ENCODE assay signal across 15 cellular contexts in genomic region chr20:45967551-45968080, GRCh38. TPM values are rescaled to one million over a fixed set of nuclear protein-coding genes. Genes with fewer than 3 reads are reported as not detected.
"Had no signal": no experiment of that assay in that cellular context is flagged by ENCODE, and none has a peak within 500 bp of the region (broad histone marks: within the 10 kb centered on the region; RNA-seq: fewer than 3 reads in every experiment).

No MANE protein-coding gene starts in this region.

- H3K27ac ChIP-seq: tibial nerve had no signal

- DNase-seq: activated CD4-positive, alpha-beta T cell treated with anti-CD3 and anti-CD28 coated beads for 4 hours; activated CD8-positive, alpha-beta memory T cell treated with anti-CD3 and anti-CD28 coated beads, Interleukin-2, amount 50 U/mL, for 48 hours; activated CD8-positive, alpha-beta T cell treated with anti-CD3 and anti-CD28 coated beads, Interleukin-2, amount 10 ng/mL, durations not matched to agents 7 days and 5 days; activated naive CD4-positive, alpha-beta T cell treated with Interleukin-2 at 50 U/mL for 16 hours; activated naive CD8-positive, alpha-beta T cell treated with anti-CD3 and anti-CD28 coated beads, Interleukin-2, amount 50 U/mL, for 24 hours; central memory CD4-positive, alpha-beta T cell; dermis blood vessel endothelial cell; hypothalamus; T1000 had no signal

- H3K27me3 ChIP-seq: tibial nerve had no signal

- H3K27me3 Mint-ChIP-seq: memory B cell; stimulated activated memory B cell treated with anti-CD40 and anti-IgM and Interleukin-4, amounts not matched to agents 10 μg/mL and 1 μg/mL and 100 μg/mL, for 72 hours had no signal

- ATAC-seq: activated CD8-positive, alpha-beta T cell treated with anti-CD3 and anti-CD28 coated beads, Interleukin-2, amount 10 ng/mL, durations not matched to agents 7 days and 5 days; activated naive CD8-positive, alpha-beta T cell treated with anti-CD3 and anti-CD28 coated beads, Interleukin-2, amount 50 U/mL, for 24 hours; stimulated activated memory B cell treated with anti-CD40 and anti-IgM and Interleukin-4, amounts not matched to agents 10 μg/mL and 1 μg/mL and 100 μg/mL, for 72 hours had no signal

- H3K4me3 Mint-ChIP-seq: activated CD8-positive, alpha-beta T cell treated with anti-CD3 and anti-CD28 coated beads, Interleukin-2, amount 10 ng/mL, durations not matched to agents 7 days and 5 days; activated naive CD8-positive, alpha-beta T cell treated with anti-CD3 and anti-CD28 coated beads, Interleukin-2, amount 50 U/mL, for 24 hours; memory B cell; nephron; stimulated activated memory B cell treated with anti-CD40 and anti-IgM and Interleukin-4, amounts not matched to agents 10 μg/mL and 1 μg/mL and 100 μg/mL, for 72 hours had no signal

- H3K4me3 ChIP-seq: tibial nerve had no signal

- H3K27ac Mint-ChIP-seq: activated CD8-positive, alpha-beta T cell treated with anti-CD3 and anti-CD28 coated beads, Interleukin-2, amount 10 ng/mL, durations not matched to agents 7 days and 5 days; activated naive CD8-positive, alpha-beta T cell treated with anti-CD3 and anti-CD28 coated beads, Interleukin-2, amount 50 U/mL, for 24 hours; memory B cell; nephron; stimulated activated memory B cell treated with anti-CD40 and anti-IgM and Interleukin-4, amounts not matched to agents 10 μg/mL and 1 μg/mL and 100 μg/mL, for 72 hours had no signal

- H3K9me3 ChIP-seq: tibial nerve had no signal

- H3K9me3 Mint-ChIP-seq: activated naive CD8-positive, alpha-beta T cell treated with anti-CD3 and anti-CD28 coated beads, Interleukin-2, amount 50 U/mL, for 24 hours; memory B cell; nephron; stimulated activated memory B cell treated with anti-CD40 and anti-IgM and Interleukin-4, amounts not matched to agents 10 μg/mL and 1 μg/mL and 100 μg/mL, for 72 hours had no signal

RNA-seq across cellular contexts. Expression of gene MMP9, which starts 41.1 kb away (rescaled TPM):
- total RNA-seq: activated CD8-positive, alpha-beta T cell treated with anti-CD3 and anti-CD28 coated beads, Interleukin-2, amount 10 ng/mL, durations not matched to agents 7 days and 5 days; dermis blood vessel endothelial cell; osteocyte; renal cortical epithelial cell had no signal
